ENCODE assay signal across 7 cellular contexts in genomic region chr1:173948594-173948993, GRCh38.
"Had no signal": no experiment of that assay in that cellular context is flagged by ENCODE, and none has a peak within 500 bp of the region (broad histone marks: within the 10 kb centered on the region; RNA-seq: fewer than 3 reads in every experiment).

No MANE protein-coding gene starts in this region.

- H3K27me3 Mint-ChIP-seq: IgD-negative memory B cell had no signal

- H3K4me3 Mint-ChIP-seq: IgD-negative memory B cell had no signal

- H3K27ac ChIP-seq: GM23248 had no signal

- ATAC-seq: HCT116 had no signal

- H3K9me3 Mint-ChIP-seq: IgD-negative memory B cell had no signal

- H3K4me1 ChIP-seq: HAP-1 had no signal

- H3K9me3 ChIP-seq: HAP-1 had no signal

- H3K4me3 ChIP-seq: GM23248, HAP-1 had no signal

- H3K4me1 Mint-ChIP-seq: IgD-negative memory B cell had no signal

- DNase-seq: GM23248, GOT3, H7, KG1 had no signal

- H3K27ac Mint-ChIP-seq: IgD-negative memory B cell had no signal
